Comparison of ENCODE assay signal across 13 cellular contexts in the genomic region with DNA sequence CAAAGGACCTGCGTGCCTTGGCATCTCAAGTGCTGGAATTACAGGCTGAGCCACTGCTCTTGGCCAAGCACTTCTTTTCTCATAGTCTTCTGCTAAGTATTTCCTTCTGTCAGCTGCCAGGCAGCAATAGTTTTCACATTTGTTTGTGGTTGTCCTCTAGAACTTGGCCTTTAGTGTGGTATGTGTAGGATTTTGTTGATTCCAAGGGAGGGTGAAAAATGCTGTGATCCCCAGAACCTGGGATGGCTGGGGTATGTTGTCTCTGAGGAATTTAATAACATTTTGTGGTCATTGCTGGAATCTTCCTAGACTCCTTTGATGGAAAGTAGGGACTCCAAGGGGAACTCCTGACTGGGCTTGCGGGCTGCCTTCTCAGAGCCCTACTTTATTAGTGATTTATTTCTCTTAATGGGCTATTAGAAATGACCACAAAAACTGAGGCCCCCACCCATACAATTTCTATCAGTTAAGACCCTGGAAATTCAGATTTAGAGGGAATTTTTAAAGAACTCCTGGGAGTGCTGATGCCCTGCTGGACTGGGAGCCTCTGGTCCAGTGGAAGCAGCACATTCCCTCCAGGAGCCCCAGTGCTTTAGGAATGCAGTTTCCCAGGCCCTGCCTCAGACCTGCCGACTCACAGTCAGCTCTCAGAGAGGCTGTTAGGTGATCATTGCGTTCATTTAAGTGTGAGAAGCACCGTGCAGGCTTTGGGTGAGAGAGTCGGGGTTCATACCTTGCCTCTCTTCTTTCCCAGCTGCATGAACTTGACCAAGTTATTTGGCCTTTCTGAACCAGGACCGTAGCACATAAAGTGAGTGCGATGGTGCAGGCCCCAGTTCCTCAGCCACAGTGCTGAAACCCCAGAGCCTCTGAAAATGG. TPM values are rescaled to one million over a fixed set of nuclear protein-coding genes. Genes with fewer than 3 reads are reported as not detected.
DNase-seq lines count a peak whose midpoint lies in the region; ATAC-seq and TF ChIP-seq lines count a peak whose summit lies in the region.
"Had no signal": no experiment of that assay in that cellular context is flagged by ENCODE, and none has a peak within 500 bp of the region (broad histone marks: within the 10 kb centered on the region; RNA-seq: fewer than 3 reads in every experiment).

No MANE protein-coding gene starts in this region.

- no peak for TF ChIP-seq POLR2A in esophagus muscularis mucosa (IDR thresholded peaks at IDR 0.05; ENCODE audit: low read depth)

- WGBS in esophagus muscularis mucosa = 71% methylated on average over 8 of the region's 8 CpGs

- H3K9me3 ChIP-seq in lower lobe of right lung = no peaks in the 10 kb centered on the region
- H3K9me3 ChIP-seq in esophagus muscularis mucosa = no peaks in the 10 kb centered on the region
- H3K9me3 ChIP-seq: stomach had no signal

- H3K4me3 ChIP-seq in lower lobe of right lung = no peak overlapping the region
- H3K4me3 ChIP-seq in esophagus muscularis mucosa = no peak overlapping the region
- H3K4me3 ChIP-seq: stomach had no signal

- peaks cover 14% of the 10 kb centered on the region for H3K4me1 Mint-ChIP-seq in type B pancreatic cell (ENCODE audit: unreplicated experiment)

- H3K27ac ChIP-seq in lower lobe of right lung (no peak overlapping the region), esophagus muscularis mucosa (replicated peaks in 1 of 4) (no peak overlapping the region)
- H3K27ac ChIP-seq: stomach had no signal

- peaks cover 24% of the 10 kb centered on the region for H3K4me1 ChIP-seq in lower lobe of right lung
- peaks cover 0 to 24% (median 20%) of the 10 kb centered on the region in 4 donors for H3K4me1 ChIP-seq in esophagus muscularis mucosa

- peak; percentile 86 for DNase-seq in AG20443 (ENCODE audit: low spot score)
- peak; percentile 35 for DNase-seq in H4 (ENCODE audit: low spot score)
- DNase-seq in amniotic epithelial cell (ENCODE audit: low read depth) = peak; percentile 98
- DNase-seq in lower lobe of right lung = no peak
- no peak for DNase-seq in type B pancreatic cell (ENCODE audit: extremely low spot score, unreplicated experiment)
- no peak for DNase-seq in esophagus muscularis mucosa (ENCODE audit: extremely low spot score)
- DNase-seq: activated CD4-positive, alpha-beta T cell treated with anti-CD3 and anti-CD28 coated beads, Interleukin-2, amount 10 ng/mL, durations not matched to agents 7 days and 5 days; hippocampal formation; NCI-H146; stomach had no signal

- H3K4me3 Mint-ChIP-seq in type B pancreatic cell = no peak overlapping the region
- H3K4me3 Mint-ChIP-seq: activated CD4-positive, alpha-beta T cell treated with anti-CD3 and anti-CD28 coated beads, Interleukin-2, amount 10 ng/mL, durations not matched to agents 7 days and 5 days had no signal

- H3K36me3 ChIP-seq in lower lobe of right lung = no peaks in the 10 kb centered on the region
- H3K36me3 ChIP-seq in esophagus muscularis mucosa = no peaks in the 10 kb centered on the region

- peak; percentile 43 to 44 for ATAC-seq in lower lobe of right lung
- no peak for ATAC-seq in GM18873 (IDR thresholded peaks at IDR 0.05; ENCODE audit: low FRiP score, unreplicated experiment)
- no peak for ATAC-seq in HG02763 (IDR thresholded peaks at IDR 0.05; ENCODE audit: unreplicated experiment)
- ATAC-seq: Panc1 had no signal

- H3K9me3 Mint-ChIP-seq in type B pancreatic cell = no peaks in the 10 kb centered on the region
- H3K9me3 Mint-ChIP-seq: activated CD4-positive, alpha-beta T cell treated with anti-CD3 and anti-CD28 coated beads, Interleukin-2, amount 10 ng/mL, durations not matched to agents 7 days and 5 days had no signal

- H3K36me3 Mint-ChIP-seq in type B pancreatic cell = peaks cover 7% of the 10 kb centered on the region

- TF ChIP-seq CTCF in lower lobe of right lung (IDR thresholded peaks at IDR 0.05) = no peak
- TF ChIP-seq CTCF in type B pancreatic cell (conservative IDR thresholded peaks at IDR 0.05) = no peak
- no peak for TF ChIP-seq CTCF in esophagus muscularis mucosa (IDR thresholded peaks at IDR 0.05)

- H3K27me3 ChIP-seq in lower lobe of right lung (ENCODE audit: low read depth) = no peaks in the 10 kb centered on the region
- no peaks in the 10 kb centered on the region for H3K27me3 ChIP-seq in esophagus muscularis mucosa
- H3K27me3 ChIP-seq: stomach had no signal

- intact Hi-C loops in lower lobe of right lung (cut with DNase I) (no loop called here), esophagus muscularis mucosa (cut with DNase I) (no loop called here)

- TF ChIP-seq EP300 in esophagus muscularis mucosa (IDR thresholded peaks at IDR 0.05) = no peak

- no peaks in the 10 kb centered on the region for H3K27me3 Mint-ChIP-seq in type B pancreatic cell
- H3K27me3 Mint-ChIP-seq: activated CD4-positive, alpha-beta T cell treated with anti-CD3 and anti-CD28 coated beads, Interleukin-2, amount 10 ng/mL, durations not matched to agents 7 days and 5 days had no signal

- no peak overlapping the region for H3K27ac Mint-ChIP-seq in type B pancreatic cell

RNA-seq across cellular contexts. Expression of a gene that starts 22.7 kb away (rescaled TPM):
- total RNA-seq in H4 (2014; rRNA removed; shearing (Covaris generic)) = 15.2 and 16.4 TPM in 2 replicates
- 19.7 TPM for total RNA-seq in lower lobe of right lung
- 19.2 and 24.0 TPM in 2 replicates for total RNA-seq in type B pancreatic cell (ENCODE audit: low replicate concordance)
- 10 to 100 TPM in 3 of 4 donors, 1 to 10 TPM in 1; 9.6 to 19.1 (median 17.5) TPM for total RNA-seq in esophagus muscularis mucosa

Comparison
In these comparisons a context has a peak if more than half of its experiments do, and no peak if none do; other contexts are left out.
1. DNase-seq: peak in AG20443 (single experiment), H4 (single experiment) and amniotic epithelial cell (single experiment); none in lower lobe of right lung (single experiment), type B pancreatic cell (single experiment) and esophagus muscularis mucosa (single experiment).
2. ATAC-seq: peak in lower lobe of right lung (2 of 2); none in GM18873 (single experiment) and HG02763 (single experiment).